Comparison of ENCODE assay signal across 24 cellular contexts in the genomic region with DNA sequence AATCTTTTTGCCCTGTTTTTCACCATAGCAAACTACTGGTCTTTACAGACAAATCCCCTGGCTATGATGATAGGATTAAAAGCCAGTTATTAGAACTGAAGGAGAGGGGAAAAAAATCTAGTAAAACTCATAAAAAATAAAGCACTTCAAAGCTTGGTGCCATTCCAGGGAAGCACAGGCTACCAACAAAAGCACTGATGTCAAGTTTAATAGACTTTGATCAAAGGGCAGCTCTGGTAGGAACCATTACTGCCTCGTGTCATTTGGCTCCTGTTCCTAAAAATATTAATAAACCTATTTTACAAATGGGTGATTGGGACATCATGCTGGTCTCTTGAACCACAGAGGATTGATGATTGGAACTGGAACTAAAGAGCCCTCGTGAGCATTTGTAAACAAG.
"Had no signal": no experiment of that assay in that cellular context is flagged by ENCODE, and none has a peak within 500 bp of the region (broad histone marks: within the 10 kb centered on the region; RNA-seq: fewer than 3 reads in every experiment).

No MANE protein-coding gene starts in this region.

- H3K27me3 ChIP-seq: breast epithelium, colonic mucosa, esophagus squamous epithelium, gastroesophageal sphincter, stomach, suprapubic skin, tibial nerve had no signal

- H3K4me3 Mint-ChIP-seq: activated B cell treated with CpG ODN at 0.5 μM for 24 hours; activated CD4-positive, alpha-beta memory T cell treated with anti-CD3 and anti-CD28 coated beads, Interleukin-2, amount 10 ng/mL, durations not matched to agents 7 days and 5 days; activated T-helper 1 cell treated with anti-CD3 and anti-CD28 coated beads, Interleukin-12 subunit alpha, Interleukin-12 subunit beta, Interleukin-2, Interleukin-4 antibody, amounts not matched to agents 30 ng/mL and 10 ng/mL and 1 ng/mL, durations not matched to agents 14 hours and 24 hours and 36 hours; endodermal cell; memory B cell; natural killer cell treated with Interleukin-12 subunit alpha and Interleukin-12 subunit beta and Interleukin-15 and Interleukin-18, amount 100 ng/mL, for 72 hours; stimulated activated effector memory CD8-positive, alpha-beta T cell treated with anti-CD3 and anti-CD28 coated beads, Interleukin-12 subunit alpha, Interleukin-12 subunit beta, amount 100 ng/mL, for 72 hours; T-helper 17 cell had no signal

- H3K4me3 ChIP-seq: breast epithelium, colonic mucosa, esophagus squamous epithelium, gastroesophageal sphincter, stomach, suprapubic skin, tibial nerve had no signal

- FAIRE-seq: astrocyte had no signal

- H3K9me3 ChIP-seq: colonic mucosa had no signal

- H3K27ac ChIP-seq: breast epithelium, colonic mucosa, esophagus squamous epithelium, gastroesophageal sphincter, stomach, suprapubic skin, tibial nerve had no signal

- H3K27me3 Mint-ChIP-seq: activated B cell treated with CpG ODN at 0.5 μM for 24 hours; activated CD4-positive, alpha-beta memory T cell treated with anti-CD3 and anti-CD28 coated beads, Interleukin-2, amount 10 ng/mL, durations not matched to agents 7 days and 5 days; memory B cell; natural killer cell treated with Interleukin-12 subunit alpha and Interleukin-12 subunit beta and Interleukin-15 and Interleukin-18, amount 100 ng/mL, for 72 hours; progenitor cell of endocrine pancreas; T-helper 17 cell had no signal

- ATAC-seq: gastroesophageal sphincter; natural killer cell treated with Interleukin-12 subunit alpha and Interleukin-12 subunit beta and Interleukin-15 and Interleukin-18, amount 100 ng/mL, for 72 hours; right cardiac atrium; stimulated activated effector memory CD8-positive, alpha-beta T cell treated with anti-CD3 and anti-CD28 coated beads, Interleukin-12 subunit alpha, Interleukin-12 subunit beta, amount 100 ng/mL, for 72 hours; T-helper 17 cell had no signal

- H3K4me1 Mint-ChIP-seq: endodermal cell had no signal

- H3K4me1 ChIP-seq: breast epithelium, colonic mucosa, esophagus squamous epithelium, gastroesophageal sphincter, stomach, suprapubic skin had no signal

- H3K27ac Mint-ChIP-seq: activated B cell treated with CpG ODN at 0.5 μM for 24 hours; activated CD4-positive, alpha-beta memory T cell treated with anti-CD3 and anti-CD28 coated beads, Interleukin-2, amount 10 ng/mL, durations not matched to agents 7 days and 5 days; activated T-helper 1 cell treated with anti-CD3 and anti-CD28 coated beads, Interleukin-12 subunit alpha, Interleukin-12 subunit beta, Interleukin-2, Interleukin-4 antibody, amounts not matched to agents 30 ng/mL and 10 ng/mL and 1 ng/mL, durations not matched to agents 14 hours and 24 hours and 36 hours; endodermal cell; memory B cell; natural killer cell treated with Interleukin-12 subunit alpha and Interleukin-12 subunit beta and Interleukin-15 and Interleukin-18, amount 100 ng/mL, for 72 hours; progenitor cell of endocrine pancreas; stimulated activated effector memory CD8-positive, alpha-beta T cell treated with anti-CD3 and anti-CD28 coated beads, Interleukin-12 subunit alpha, Interleukin-12 subunit beta, amount 100 ng/mL, for 72 hours; T-helper 17 cell had no signal

- DNase-seq: activated B cell treated with CpG ODN at 0.5 μM for 24 hours; activated CD4-positive, alpha-beta memory T cell treated with anti-CD3 and anti-CD28 coated beads, Interleukin-2, amount 10 ng/mL, durations not matched to agents 7 days and 5 days; activated CD4-positive, alpha-beta T cell treated with anti-CD3 and anti-CD28 coated beads for 48 hours; activated gamma-delta T cell; activated naive CD4-positive, alpha-beta T cell treated with anti-CD3 and anti-CD28 coated beads, Interleukin-2, amount 50 U/mL, for 16 hours; colonic mucosa; endodermal cell; esophagus squamous epithelium; head of caudate nucleus; hypothalamus; right cardiac atrium; stimulated activated CD4-positive, alpha-beta T cell treated with anti-CD3 and anti-CD28 coated beads, Interleukin-2, amount 100 ng/mL, for 24 hours; stomach; T-helper 17 cell had no signal

- H3K36me3 Mint-ChIP-seq: stimulated activated effector memory CD8-positive, alpha-beta T cell treated with anti-CD3 and anti-CD28 coated beads, Interleukin-12 subunit alpha, Interleukin-12 subunit beta, amount 100 ng/mL, for 72 hours had no signal

- H3K36me3 ChIP-seq: breast epithelium, colonic mucosa, suprapubic skin had no signal
